In the genomic region with DNA sequence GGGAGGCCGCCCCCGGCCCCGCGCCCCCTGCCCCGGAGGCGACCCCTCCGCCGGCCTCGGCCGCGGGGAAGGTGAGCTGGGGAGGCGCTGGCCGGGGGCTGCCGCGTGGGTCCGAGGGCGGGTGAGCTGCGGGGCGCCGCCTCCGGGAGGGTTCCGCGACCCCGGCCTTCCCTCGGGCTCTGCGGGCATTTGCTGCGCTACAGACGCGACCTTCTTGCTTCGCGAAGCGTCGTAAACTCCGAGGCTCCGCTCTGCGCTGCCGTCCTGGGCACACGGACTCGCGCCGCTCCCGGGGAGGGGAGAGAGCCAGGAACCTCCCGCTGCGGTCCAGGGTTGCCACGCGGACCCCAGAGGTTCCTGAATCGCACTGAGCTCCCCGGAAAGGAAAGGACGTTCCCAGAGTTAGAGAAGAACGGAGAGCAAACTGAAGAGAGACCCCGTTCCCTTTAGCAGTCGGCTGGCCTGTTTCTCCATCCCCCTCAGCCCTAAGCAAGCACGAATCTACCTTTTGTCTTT, we compare ENCODE assay signal across 1 cellular context.
TF ChIP-seq lines count a peak whose summit lies in the region.

No MANE protein-coding gene starts in this region.

TF ChIP-seq in H1, 55 proteins besides CTCF, POLR2A, EP300 and RAD21:
- TF ChIP-seq CBX8 (IDR thresholded peaks at IDR 0.05; ENCODE audit: borderline replicate concordance, low read depth, low read length) (no peak), RBBP5 (IDR thresholded peaks at IDR 0.05; ENCODE audit: borderline replicate concordance, low read depth, low read length) (no peak), KDM4A (IDR thresholded peaks at IDR 0.05; ENCODE audit: low read depth, low read length, severe bottlenecking) (peak; percentile 50), KDM5A (IDR thresholded peaks at IDR 0.05; ENCODE audit: low read length) (no peak), SIRT6 (IDR thresholded peaks at IDR 0.05; ENCODE audit: low read length) (no peak), HDAC2 (IDR thresholded peaks at IDR 0.05; ENCODE audit: borderline replicate concordance in 1 of 2, low read depth in 2 of 2, low read length in 2 of 2) (no peak; a peak in 1 of 4 replicates)
- TF ChIP-seq, protein P1, sequence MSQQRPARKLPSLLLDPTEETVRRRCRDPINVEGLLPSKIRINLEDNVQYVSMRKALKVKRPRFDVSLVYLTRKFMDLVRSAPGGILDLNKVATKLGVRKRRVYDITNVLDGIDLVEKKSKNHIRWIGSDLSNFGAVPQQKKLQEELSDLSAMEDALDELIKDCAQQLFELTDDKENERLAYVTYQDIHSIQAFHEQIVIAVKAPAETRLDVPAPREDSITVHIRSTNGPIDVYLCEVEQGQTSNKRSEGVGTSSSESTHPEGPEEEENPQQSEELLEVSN (IDR thresholded peaks at IDR 0.05), result no peak
TF ChIP-seq in H1: peak in this region for 1.
